Comparison of ENCODE assay signal across 8 cellular contexts in genomic region chr5:110757118-110757729, GRCh38. TPM values are rescaled to one million over a fixed set of nuclear protein-coding genes. Genes with fewer than 3 reads are reported as not detected.
DNase-seq lines count a peak whose midpoint lies in the region; ATAC-seq, FAIRE-seq and TF ChIP-seq lines count a peak whose summit lies in the region.

No MANE protein-coding gene starts in this region.

- in situ Hi-C loops in K562 (cut with MboI) = loop anchor here (25.0 kb wide), 2 partner anchors 505 to 755 kb away; partner anchors contain the start of gene STARD4

- DNase-seq in AG20443 (ENCODE audit: low spot score) = peak; percentile 21
- DNase-seq in GM04504 (ENCODE audit: low read depth) = peak; percentile 25
- peak; percentile 42 for DNase-seq in NCI-H2196 treated with DMSO at 0.1 percent for 48 hours (lab: John Stamatoyannopoulos, UW; ENCODE audit: unreplicated experiment)
- peak; percentile 21 to 58 (median 32) for DNase-seq in K562 (ENCODE audit: extremely low read depth in 1 of 4, low spot score in 3 of 4)
- DNase-seq in left colon = no peak
- DNase-seq in vagina (ENCODE audit: extremely low spot score in 2 of 2) = no peak

- no peaks in the 10 kb centered on the region for H3K9me3 ChIP-seq in K562 (replicated peaks; ENCODE audit: control insufficient read depth, insufficient read depth, low read depth, low read length)
- H3K9me3 ChIP-seq in vagina = no peaks in the 10 kb centered on the region

- POLR2A ChIA-PET in K562 (lab: Yijun Ruan, JAX) = no interaction called here

- H3K4me1 ChIP-seq in K562 (replicated peaks in 1 of 2; ENCODE audit: control insufficient read depth in 2 of 2, insufficient read depth in 2 of 2, low read length in 2 of 2) = no peaks in the 10 kb centered on the region
- H3K4me1 ChIP-seq in vagina = no peaks in the 10 kb centered on the region

- H3K27ac ChIP-seq in K562 (ENCODE audit: extremely low read depth, low read depth, low read length) (no peak overlapping the region), vagina (no peak overlapping the region)

- 37% methylated on average over 4 of the region's 4 CpGs for WGBS in K562 (ENCODE audit: insufficient coverage, low coverage, missing lambda C conversion rate)

- H3K4me3 ChIP-seq in K562 = no peak overlapping the region
- no peak overlapping the region for H3K4me3 ChIP-seq in vagina

- TF ChIP-seq CTCF in K562 (IDR thresholded peaks at IDR 0.05 in 2 of 3, conservative IDR thresholded peaks at IDR 0.05 in 1 of 3; ENCODE audit: insufficient read depth in 2 of 3, low read depth in 1 of 3, low read length in 3 of 3) (peak; percentile 13 to 67 (median 44); a peak in 4 of 6 replicates), vagina (IDR thresholded peaks at IDR 0.05) (peak; percentile 21 to 73 (median 48))

- no peaks in the 10 kb centered on the region for H3K79me2 ChIP-seq in K562 (ENCODE audit: control insufficient read depth, insufficient read depth, low read length)

- intact Hi-C loops in K562 (cut with micrococcal nuclease) = loop anchor here (2.0 to 10.0 kb wide), 3 partner anchors 338 to 522 kb away; partner anchors contain the start of gene WDR36
- intact Hi-C loops in left colon (cut with DNase I, micrococcal nuclease) = loop anchor here in 1 of 2 donors (5.0 kb wide), 1 partner anchor 335 kb away; the partner anchor contains the start of gene WDR36
- intact Hi-C loops in vagina (cut with DNase I) = no loop called here

- CTCF ChIA-PET in K562 (lab: Yijun Ruan, JAX; ENCODE audit: low intra/inter-chr PET ratio) = interaction anchor here (0.7 to 1.2 kb wide), 2 partner anchors 105 to 306 kb away, joined by 3 to 6 read pairs; no protein-coding TSS in a partner anchor

- no peak for TF ChIP-seq POLR2A in K562 (conservative IDR thresholded peaks at IDR 0.05)
- TF ChIP-seq POLR2A in vagina (IDR thresholded peaks at IDR 0.05) = no peak

- peaks cover 54% of the 10 kb centered on the region for H3K36me3 ChIP-seq in K562 (ENCODE audit: control insufficient read depth, insufficient read depth, low read length)
- peaks cover 0 to 20% of the 10 kb centered on the region in 2 donors for H3K36me3 ChIP-seq in vagina

- no peaks in the 10 kb centered on the region for H3K27me3 ChIP-seq in K562 (ENCODE audit: control insufficient read depth in 2 of 2, insufficient read depth in 2 of 2, low read length in 2 of 2)
- no peaks in the 10 kb centered on the region for H3K27me3 ChIP-seq in vagina

- FAIRE-seq in K562 (lab: Jason Lieb, UNC) = peak; percentile 81

- H3K9me1 ChIP-seq in K562 (ENCODE audit: control insufficient read depth, insufficient read depth, low read length) = no peaks in the 10 kb centered on the region

- H3K9ac ChIP-seq in K562 (ENCODE audit: insufficient read depth in 1 of 2, low read depth in 2 of 2, low read length in 2 of 2) = no peak overlapping the region

- H4K20me1 ChIP-seq in K562 (replicated peaks; ENCODE audit: control insufficient read depth, insufficient read depth, low read length) = no peaks in the 10 kb centered on the region

- TF ChIP-seq EP300 in K562 (IDR thresholded peaks at IDR 0.05; ENCODE audit: low read length) = no peak

- no TSS peak for BruUV-seq in K562 (replicated peaks; lab: Mats Ljungman, UMichigan)

- ATAC-seq in K562 (peak; percentile 85), left colon (peak; percentile 26), HG02970 (IDR thresholded peaks at IDR 0.05; ENCODE audit: low FRiP score, unreplicated experiment) (no peak), GM19395 (IDR thresholded peaks at IDR 0.05; ENCODE audit: unreplicated experiment) (no peak)

- H3K4me2 ChIP-seq in K562 (ENCODE audit: insufficient read depth, low read length) = no peak overlapping the region

- peak; percentile 62 to 72 for TF ChIP-seq RAD21 in K562 (CRISPR knock-in tag; conservative IDR thresholded peaks at IDR 0.05 in 1 of 2, IDR thresholded peaks at IDR 0.05 in 1 of 2)

- no peak overlapping the region for H2AFZ ChIP-seq in K562 (ENCODE audit: low read depth, low read length)

TF ChIP-seq in K562, 482 proteins besides CTCF, POLR2A, EP300 and RAD21 (continues in another document):
- no peak for TF ChIP-seq PHF21A (IDR thresholded peaks at IDR 0.05; ENCODE audit: borderline replicate concordance, low read depth)
- TF ChIP-seq MEIS2 (IDR thresholded peaks at IDR 0.05; ENCODE audit: partially characterized antibody) = no peak
- peak; percentile 38; the same call in 1 of the 2 replicates for TF ChIP-seq SMC3 (conservative IDR thresholded peaks at IDR 0.05; ENCODE audit: insufficient read depth, low read depth, low read length)
- peak; percentile 73 for TF ChIP-seq CEBPG (CRISPR knock-in tag; IDR thresholded peaks at IDR 0.05)
- peak in 1 of 2 experiments; percentile 57; a peak in 2 of 4 replicates for TF ChIP-seq CEBPG (tag; conservative IDR thresholded peaks at IDR 0.05 in 1 of 2, IDR thresholded peaks at IDR 0.05 in 1 of 2)
- no peak for TF ChIP-seq CREB3 (tag; conservative IDR thresholded peaks at IDR 0.05; ENCODE audit: low read depth)
- TF ChIP-seq MCM7 (IDR thresholded peaks at IDR 0.05) = no peak
- no peak for TF ChIP-seq RBM22 (IDR thresholded peaks at IDR 0.05; ENCODE audit: low read depth, low read length, poor library complexity, severe bottlenecking)
- TF ChIP-seq PKNOX1 (IDR thresholded peaks at IDR 0.05) = no peak

RNA-seq across cellular contexts. Expression of gene SLC25A46, which starts 18.4 kb away (rescaled TPM):
- total RNA-seq in K562 (2011; cell fraction: chromatin; rRNA removed; ENCODE audit: low replicate concordance) = 6.9 and 21.1 TPM in 2 replicates
- total RNA-seq in K562 (2011; cell fraction: nucleolus; rRNA removed) = 6.0 and 6.3 TPM in 2 replicates
- total RNA-seq in K562 (2011; cell fraction: nucleoplasm; rRNA removed) = 9.1 and 19.6 TPM in 2 replicates
- total RNA-seq in K562 (2014; rRNA removed) (30.2 and 32.2 TPM in 2 replicates), K562 (2014; rRNA removed; fragmentation: Illumina TruSeq; extraction: Trizol) (46.7 and 49.9 TPM in 2 replicates), K562 (2015; rRNA removed; fragmentation: Illumina TruSeq; extraction: Trizol) (44.2 and 47.3 TPM in 2 replicates), K562 (2021) (33.1 and 36.8 TPM in 2 replicates), left colon (10 to 100 TPM; 44.7 to 54.6 TPM), vagina (44.9 TPM)
- polyA plus RNA-seq in K562 (2011; rRNA removed) (26.2 and 33.3 TPM in 2 replicates), K562 (2014; fragmentation: Illumina TruSeq; extraction: Trizol) (27.4 and 31.8 TPM in 2 replicates), K562 (2014; fragmentation: Nextera tagmentation; extraction: Ambion mirVana) (10 to 100 TPM in 1 of 2 experiments, 1 to 10 TPM in 1; 7.8 to 13.1 TPM), K562 (2014; rRNA removed) (21.7 and 23.1 TPM in 2 replicates)
- polyA plus RNA-seq in K562 (2011; cell fraction: cytosol; rRNA removed) = 14.3 and 14.5 TPM in 2 replicates
- polyA plus RNA-seq in K562 (2011; cell fraction: nucleus; rRNA removed) = 11.9 and 15.2 TPM in 2 replicates
- polyA plus RNA-seq in K562 (2012) = 24.5 and 26.9 TPM in 2 replicates
- 59.7 and 64.7 TPM in 2 replicates for polyA minus RNA-seq in K562 (2011; rRNA and poly(A)+ RNA removed)
- polyA minus RNA-seq in K562 (2011; cell fraction: cytosol; rRNA and poly(A)+ RNA removed) = 19.0 and 25.4 TPM in 2 replicates
- polyA minus RNA-seq in K562 (2011; cell fraction: nucleus; rRNA and poly(A)+ RNA removed) = 12.9 and 21.1 TPM in 2 replicates

RNA-seq across cellular contexts. Expression of gene TMEM232, which starts 30.8 kb away (rescaled TPM):
- total RNA-seq in K562 (2011; cell fraction: chromatin; rRNA removed; ENCODE audit: low replicate concordance) = 0.84 TPM in 1 of 2 replicates, not detected in the other
- total RNA-seq in K562 (2011; cell fraction: nucleolus; rRNA removed) = not detected in 2 replicates
- total RNA-seq in K562 (2011; cell fraction: nucleoplasm; rRNA removed) = 0.59 TPM in 1 of 2 replicates, not detected in the other
- total RNA-seq in K562 (2014; rRNA removed) (0.12 and 0.86 TPM in 2 replicates), K562 (2014; rRNA removed; fragmentation: Illumina TruSeq; extraction: Trizol) (0.54 and 0.91 TPM in 2 replicates), K562 (2015; rRNA removed; fragmentation: Illumina TruSeq; extraction: Trizol) (1.2 and 2.2 TPM in 2 replicates), K562 (2021) (0.40 and 0.54 TPM in 2 replicates), left colon (1 to 10 TPM; 3.1 to 3.7 TPM), vagina (4.2 TPM)
- polyA plus RNA-seq in K562 (2011; rRNA removed) (0.31 and 0.38 TPM in 2 replicates), K562 (2014; fragmentation: Illumina TruSeq; extraction: Trizol) (0.36 and 0.69 TPM in 2 replicates), K562 (2014; fragmentation: Nextera tagmentation; extraction: Ambion mirVana) (under 1 TPM; 0.41 to 0.58 TPM), K562 (2014; rRNA removed) (0.09 and 0.77 TPM in 2 replicates)
- 0.24 TPM in 1 of 2 replicates, not detected in the other for polyA plus RNA-seq in K562 (2011; cell fraction: cytosol; rRNA removed)
- polyA plus RNA-seq in K562 (2011; cell fraction: nucleus; rRNA removed) = 0.46 TPM in 1 of 2 replicates, not detected in the other
- polyA plus RNA-seq in K562 (2012) = 0.98 and 2.0 TPM in 2 replicates
- polyA minus RNA-seq in K562 (2011; rRNA and poly(A)+ RNA removed) = 0.84 and 1.1 TPM in 2 replicates
- polyA minus RNA-seq in K562 (2011; cell fraction: cytosol; rRNA and poly(A)+ RNA removed) = not detected in 2 replicates
- 0.94 and 2.0 TPM in 2 replicates for polyA minus RNA-seq in K562 (2011; cell fraction: nucleus; rRNA and poly(A)+ RNA removed)

Comparison
In these comparisons a context has a peak if more than half of its experiments do, and no peak if none do; other contexts are left out.
1. DNase-seq: peak in AG20443 (single experiment), GM04504 (single experiment), NCI-H2196 treated with DMSO at 0.1 percent for 48 hours (single experiment) and K562 (4 of 4); none in left colon (0 of 2) and vagina (0 of 2).
2. ATAC-seq: peak in K562 (single experiment) and left colon (single experiment); none in HG02970 (single experiment) and GM19395 (single experiment).